In genomic region chr3:122942937-122943827, GRCh38 we compare ENCODE assay signal across 8 cellular contexts.
DNase-seq lines count a peak whose midpoint lies in the region; ATAC-seq and TF ChIP-seq lines count a peak whose summit lies in the region.

No MANE protein-coding gene starts in this region.

- H3K4me1 Mint-ChIP-seq in chondrocyte (ENCODE audit: low read depth) = peaks cover 55% of the 10 kb centered on the region

- no peaks in the 10 kb centered on the region for H3K27me3 Mint-ChIP-seq in chondrocyte (ENCODE audit: low read depth)

- TF ChIP-seq CTCF in chondrocyte (IDR thresholded peaks at IDR 0.05) = peak; percentile 93

- DNase-seq in NCI-H1417 (lab: John Stamatoyannopoulos, UW) (peak; percentile 22 to 63 (median 51)), NCI-H1417 treated with DMSO at 0.1 percent for 48 hours (lab: John Stamatoyannopoulos, UW) (no peak), HuH-7 (ENCODE audit: low spot score) (peak; percentile 92), SHP77 treated with DMSO at 0.1 percent for 48 hours (lab: John Stamatoyannopoulos, UW) (peak; percentile 28), chondrocyte (ENCODE audit: low spot score) (no peak), left kidney (ENCODE audit: low read depth, low spot score) (peak; percentile 91)
- DNase-seq in stimulated activated CD4-positive, alpha-beta T cell treated with anti-CD3 and anti-CD28 coated beads, TNF-alpha, amount 100 ng/mL, for 48 hours (ENCODE audit: low read depth in 3 of 3) = peak in 2 of 3 donors; percentile 16 to 30

- no peak for TF ChIP-seq POLR2A in GM18505 (IDR thresholded peaks at IDR 0.05; ENCODE audit: borderline replicate concordance, extremely low read depth, insufficient read depth, insufficient read length)

- peaks cover 2% of the 10 kb centered on the region for H3K36me3 Mint-ChIP-seq in chondrocyte (ENCODE audit: low read depth)

- no peaks in the 10 kb centered on the region for H3K9me3 Mint-ChIP-seq in chondrocyte (ENCODE audit: low read depth)

- H3K4me3 Mint-ChIP-seq in chondrocyte (ENCODE audit: unreplicated experiment) = no peak overlapping the region

- peak overlapping the region; percentile 37 for H3K27ac Mint-ChIP-seq in chondrocyte (ENCODE audit: unreplicated experiment)

- ATAC-seq in GM18505 (IDR thresholded peaks at IDR 0.05; ENCODE audit: unreplicated experiment) = no peak

Comparison
In these comparisons a context has a peak if more than half of its experiments do, and no peak if none do; other contexts are left out.
1. DNase-seq: peak in NCI-H1417 (3 of 3), HuH-7 (single experiment), SHP77 treated with DMSO at 0.1 percent for 48 hours (single experiment), left kidney (single experiment) and stimulated activated CD4-positive, alpha-beta T cell treated with anti-CD3 and anti-CD28 coated beads, TNF-alpha, amount 100 ng/mL, for 48 hours (2 of 3); none in NCI-H1417 treated with DMSO at 0.1 percent for 48 hours (single experiment) and chondrocyte (single experiment).